In the genomic region with DNA sequence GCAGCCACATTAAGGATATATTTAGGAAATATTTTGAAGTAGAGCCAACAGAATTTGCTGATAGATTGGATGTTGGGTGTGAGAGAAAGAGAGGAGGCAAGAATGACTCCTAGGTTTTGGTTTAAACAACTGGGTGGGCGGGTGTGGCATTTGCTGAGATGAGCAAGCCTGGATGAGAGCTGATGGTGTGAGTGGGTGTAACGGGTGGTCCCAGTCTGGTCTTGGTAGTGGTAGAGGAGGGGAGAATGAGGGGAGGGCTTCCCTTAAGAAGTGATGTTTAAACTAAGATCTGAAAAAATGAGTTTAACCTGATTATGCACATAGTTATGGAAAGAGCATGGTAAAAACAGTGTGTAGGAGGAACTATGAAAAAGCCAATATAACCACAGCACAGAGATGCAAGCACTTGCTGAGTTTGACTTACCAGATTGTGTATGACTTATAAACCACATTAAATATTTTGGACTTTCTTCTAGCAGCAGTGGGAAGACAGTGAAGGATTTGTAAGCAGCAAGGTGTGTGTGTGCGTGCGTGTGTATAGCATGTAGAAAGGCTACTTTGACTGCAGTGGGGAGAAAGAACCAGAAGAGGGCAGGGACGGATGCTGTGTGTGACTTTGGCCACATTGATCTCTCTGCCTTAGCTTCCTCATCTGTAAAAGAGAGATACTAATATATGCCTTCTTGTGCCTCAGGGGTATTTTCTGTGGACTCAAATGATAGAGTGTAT, we compare ENCODE assay signal across 1 cellular context.
TF ChIP-seq lines count a peak whose summit lies in the region.

No MANE protein-coding gene starts in this region.

TF ChIP-seq in HCT116, 20 proteins besides CTCF, POLR2A, EP300 and RAD21 (continued from another document):
- TF ChIP-seq REST (IDR thresholded peaks at IDR 0.05; ENCODE audit: low read depth), result no peak
- TF ChIP-seq SIN3A (IDR thresholded peaks at IDR 0.05; ENCODE audit: low read depth), result no peak
- no peak for TF ChIP-seq POLR2AphosphoS5 (IDR thresholded peaks at IDR 0.05; ENCODE audit: low read depth, low read length)
- no peak for TF ChIP-seq EZH2 (IDR thresholded peaks at IDR 0.05)
- no peak for TF ChIP-seq MAX (IDR thresholded peaks at IDR 0.05)
- TF ChIP-seq JUND (IDR thresholded peaks at IDR 0.05), result no peak
